In genomic region chr4:40749717-40750460, GRCh38 we compare ENCODE assay signal across 8 cellular contexts. TPM values are rescaled to one million over a fixed set of nuclear protein-coding genes. Genes with fewer than 3 reads are reported as not detected.
DNase-seq lines count a peak whose midpoint lies in the region; ATAC-seq, FAIRE-seq and TF ChIP-seq lines count a peak whose summit lies in the region.

Gene NSUN7, plus strand, starts transcription at chr4:40749955. Its CDS starts 739 bp downstream, at chr4:40750694.

- TF ChIP-seq CTCF in BE2C (IDR thresholded peaks at IDR 0.05; ENCODE audit: low read depth, low read length) (no peak), heart left ventricle (IDR thresholded peaks at IDR 0.05) (no peak), pancreas (IDR thresholded peaks at IDR 0.05) (no peak)

- intact Hi-C loops in heart left ventricle (cut with DNase I): no loop called here
- intact Hi-C loops in pancreas (cut with DNase I): no loop called here

- 1 to 4% (median 2%) methylated on average over 19 to 75 of the region's 75 CpGs for WGBS in heart left ventricle, 4 donors
- 1% methylated on average over 73 to 75 of the region's 75 CpGs for WGBS in pancreas, 2 donors

- no peak for FAIRE-seq in pancreas (lab: Jason Lieb, UNC)

- H3K4me3 ChIP-seq in BE2C (ENCODE audit: low read depth, low read length) (peak within 1 kb of the TSS; percentile 55), heart left ventricle (peak within 1 kb of the TSS; percentile 26 to 61 (median 46)), pancreas (peak within 1 kb of the TSS; percentile 46 to 82 (median 64))

- no peak for TF ChIP-seq POLR2A in heart left ventricle (IDR thresholded peaks at IDR 0.05)

- peaks cover 26% of the 10 kb centered on the region for H3K27me3 ChIP-seq in BE2C
- H3K27me3 ChIP-seq in heart left ventricle: peaks cover 0 to 45% (median 24%) of the 10 kb centered on the region in 9 donors
- no peaks in the 10 kb centered on the region for H3K27me3 ChIP-seq in pancreas

- peak within 1 kb of the TSS in 1 of 12 donors; percentile 17 for H3K27ac ChIP-seq in heart left ventricle
- peak within 1 kb of the TSS; percentile 47 to 78 (median 50) for H3K27ac ChIP-seq in pancreas

- H3K4me1 ChIP-seq in BE2C: no peaks in the 10 kb centered on the region
- H3K4me1 ChIP-seq in heart left ventricle: peaks cover 0 to 16% (median 11%) of the 10 kb centered on the region in 12 donors
- no peaks in the 10 kb centered on the region for H3K4me1 ChIP-seq in pancreas

- peak; percentile 74 for DNase-seq in BE2C
- DNase-seq in NCI-H1930 (lab: John Stamatoyannopoulos, UW): peak; percentile 51 to 80
- peak; percentile 37 to 57 for DNase-seq in activated T-cell treated with anti-CD3 and anti-CD28 coated beads, Interleukin-2, amount 50 U/mL, for 48 hours
- peak in 3 of 5 donors; percentile 27 to 69 (median 37) for DNase-seq in heart left ventricle
- DNase-seq in pancreas: peak; percentile 89 to 96 (median 90)
- DNase-seq in occipital lobe (lab: John Stamatoyannopoulos, UW): no peak

- no peaks in the 10 kb centered on the region for H3K9me3 ChIP-seq in BE2C
- H3K9me3 ChIP-seq in heart left ventricle: no peaks in the 10 kb centered on the region
- H3K9me3 ChIP-seq in pancreas: no peaks in the 10 kb centered on the region

- H3K36me3 ChIP-seq in BE2C (no peaks in the 10 kb centered on the region), heart left ventricle (no peaks in the 10 kb centered on the region), pancreas (no peaks in the 10 kb centered on the region)

- ATAC-seq in GM19438 (IDR thresholded peaks at IDR 0.05; ENCODE audit: low read depth, unreplicated experiment) (peak; percentile 75), heart left ventricle (peak in 3 of 4 donors; percentile 34 to 78 (median 54)), pancreas (peak; percentile 93 to 96 (median 95)), HG03025 (IDR thresholded peaks at IDR 0.05; ENCODE audit: low FRiP score, unreplicated experiment) (no peak)

RNA-seq across cellular contexts. Expression of gene NSUN7, which starts in this region (rescaled TPM):
- not detected for polyA plus RNA-seq in BE2C (2012; ENCODE audit: insufficient read depth, insufficient read length, low read depth)
- total RNA-seq in heart left ventricle (1 to 10 TPM in 1 of 9 donors, under 1 TPM in 5, not detected in 3; 0.07 to 1.4 (median 0.25) TPM), pancreas (1 to 10 TPM; 4.5 to 7.2 (median 6.3) TPM), occipital lobe (4.4 TPM)
- polyA plus RNA-seq in heart left ventricle (under 1 TPM; 0.04 to 0.11 TPM), pancreas (10 to 100 TPM in 1 of 2 donors, 1 to 10 TPM in 1; 6.1 to 10.5 TPM)

Comparison
In these comparisons a context has a peak if more than half of its experiments do, and no peak if none do; other contexts are left out.
1. RNA of gene NSUN7 (polyA plus RNA-seq): 6.1 to 10.5 TPM in pancreas; 0.04 to 0.11 TPM in heart left ventricle; every median in the first group is over 4 times any median in the second.
2. Peak in every context shown above with its lines, with median percentiles within 50 percentile points of each other: H3K4me3 ChIP-seq.